Comparison of ENCODE assay signal across 11 cellular contexts in the genomic region with DNA sequence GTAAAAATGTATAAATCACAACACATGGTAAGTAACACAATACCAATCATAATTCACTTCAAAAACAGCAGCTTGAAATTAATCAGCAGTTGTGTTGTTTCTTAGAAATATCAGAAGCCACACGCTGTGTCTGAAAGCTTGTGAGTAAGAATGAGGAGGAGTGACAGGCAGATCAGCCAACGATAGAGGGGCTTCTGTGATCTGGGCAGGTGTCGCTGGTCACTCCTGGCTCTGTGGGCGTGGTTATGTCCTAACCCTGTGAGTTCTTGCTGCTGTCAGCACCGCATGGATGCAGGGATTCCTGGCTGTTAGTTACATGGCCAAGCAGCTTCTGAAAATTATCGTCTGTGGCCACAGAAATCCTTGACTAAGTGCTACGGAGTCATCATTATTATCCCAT.
DNase-seq lines count a peak whose midpoint lies in the region; ATAC-seq and TF ChIP-seq lines count a peak whose summit lies in the region.
"Had no signal": no experiment of that assay in that cellular context is flagged by ENCODE, and none has a peak within 500 bp of the region (broad histone marks: within the 10 kb centered on the region; RNA-seq: fewer than 3 reads in every experiment).

No MANE protein-coding gene starts in this region.

- no peak for TF ChIP-seq CTCF in Calu3 (IDR thresholded peaks at IDR 0.05; ENCODE audit: unreplicated experiment)

- H3K4me1 Mint-ChIP-seq in activated T-cell treated with anti-CD3 and anti-CD28 coated beads, Interleukin-2, amount 50 U/mL, for 4 hours (ENCODE audit: low read depth), result peaks cover 8% of the 10 kb centered on the region
- H3K4me1 Mint-ChIP-seq in activated T-cell treated with anti-CD3 and anti-CD28 coated beads, Interleukin-2, amount 50 U/mL, for 72 hours (ENCODE audit: low read depth), result peaks cover 17% of the 10 kb centered on the region
- H3K4me1 Mint-ChIP-seq in Calu3 (ENCODE audit: low read depth, unreplicated experiment), result no peaks in the 10 kb centered on the region

- H3K27me3 Mint-ChIP-seq in activated T-cell treated with anti-CD3 and anti-CD28 coated beads, Interleukin-2, amount 50 U/mL, for 4 hours (ENCODE audit: low read depth), result no peaks in the 10 kb centered on the region
- no peaks in the 10 kb centered on the region for H3K27me3 Mint-ChIP-seq in activated T-cell treated with anti-CD3 and anti-CD28 coated beads, Interleukin-2, amount 50 U/mL, for 72 hours (ENCODE audit: low read depth)
- no peaks in the 10 kb centered on the region for H3K27me3 Mint-ChIP-seq in Calu3 (ENCODE audit: unreplicated experiment)
- H3K27me3 Mint-ChIP-seq: activated naive CD8-positive, alpha-beta T cell treated with anti-CD3 and anti-CD28 coated beads, Interleukin-2, amount 10 ng/mL, durations not matched to agents 7 days and 5 days; central memory CD8-positive, alpha-beta T cell had no signal

- no TSS peak for BruUV-seq in Calu3 (replicated peaks; lab: Mats Ljungman, UMichigan)

- intact Hi-C loops in Calu3 (cut with micrococcal nuclease; ENCODE audit: unreplicated experiment), result no loop called here

- no peak overlapping the region for H3K4me3 Mint-ChIP-seq in activated T-cell treated with anti-CD3 and anti-CD28 coated beads, Interleukin-2, amount 50 U/mL, for 4 hours
- H3K4me3 Mint-ChIP-seq in activated T-cell treated with anti-CD3 and anti-CD28 coated beads, Interleukin-2, amount 50 U/mL, for 72 hours, result no peak overlapping the region
- H3K4me3 Mint-ChIP-seq in Calu3 (ENCODE audit: low read depth, unreplicated experiment), result no peak overlapping the region
- H3K4me3 Mint-ChIP-seq: activated naive CD8-positive, alpha-beta T cell treated with anti-CD3 and anti-CD28 coated beads, Interleukin-2, amount 10 ng/mL, durations not matched to agents 7 days and 5 days; central memory CD8-positive, alpha-beta T cell had no signal

- DNase-seq in activated T-cell treated with anti-CD3 and anti-CD28 coated beads, Interleukin-2, amount 50 U/mL, for 4 hours, result no peak
- DNase-seq in activated T-cell treated with anti-CD3 and anti-CD28 coated beads, Interleukin-2, amount 50 U/mL, for 1 hour, result no peak
- peak; percentile 27 for DNase-seq in NCI-H1105 treated with DMSO at 0.1 percent for 48 hours (lab: John Stamatoyannopoulos, UW)
- peak; percentile 36 to 37 for DNase-seq in activated T-cell treated with anti-CD3 and anti-CD28 coated beads, Interleukin-2, amount 50 U/mL, for 72 hours
- DNase-seq in renal cortical epithelial cell (ENCODE audit: low read depth), result peak; percentile 29
- no peak for DNase-seq in NCI-H446 treated with DMSO at 0.1 percent for 48 hours (lab: John Stamatoyannopoulos, UW)
- no peak for DNase-seq in Calu3
- no peak for DNase-seq in OCI-M1 (lab: John Stamatoyannopoulos, UW)
- DNase-seq: activated naive CD8-positive, alpha-beta T cell treated with anti-CD3 and anti-CD28 coated beads, Interleukin-2, amount 10 ng/mL, durations not matched to agents 7 days and 5 days had no signal

- ATAC-seq in activated T-cell treated with anti-CD3 and anti-CD28 coated beads, Interleukin-2, amount 50 U/mL, for 4 hours, result peak; percentile 60 to 84
- peak; percentile 85 to 91 for ATAC-seq in activated T-cell treated with anti-CD3 and anti-CD28 coated beads, Interleukin-2, amount 50 U/mL, for 72 hours (replicated peaks in 1 of 2)
- ATAC-seq: gastroesophageal sphincter had no signal

- peaks cover 4% of the 10 kb centered on the region for H3K36me3 Mint-ChIP-seq in activated T-cell treated with anti-CD3 and anti-CD28 coated beads, Interleukin-2, amount 50 U/mL, for 4 hours (ENCODE audit: insufficient read depth)
- H3K36me3 Mint-ChIP-seq in activated T-cell treated with anti-CD3 and anti-CD28 coated beads, Interleukin-2, amount 50 U/mL, for 72 hours (ENCODE audit: insufficient read depth in 2 of 2), result no peaks in the 10 kb centered on the region
- H3K36me3 Mint-ChIP-seq in Calu3 (ENCODE audit: insufficient read depth, unreplicated experiment), result no peaks in the 10 kb centered on the region
- H3K36me3 Mint-ChIP-seq: activated naive CD8-positive, alpha-beta T cell treated with anti-CD3 and anti-CD28 coated beads, Interleukin-2, amount 10 ng/mL, durations not matched to agents 7 days and 5 days had no signal

- CTCF ChIA-PET in Calu3 (lab: Charles Lee), result interaction anchor here (0.6 to 0.7 kb wide), 4 partner anchors 30 to 180 kb away, joined by 3 to 4 read pairs (median 3); no protein-coding TSS in a partner anchor

- H3K9me3 Mint-ChIP-seq in activated T-cell treated with anti-CD3 and anti-CD28 coated beads, Interleukin-2, amount 50 U/mL, for 4 hours, result no peaks in the 10 kb centered on the region
- no peaks in the 10 kb centered on the region for H3K9me3 Mint-ChIP-seq in activated T-cell treated with anti-CD3 and anti-CD28 coated beads, Interleukin-2, amount 50 U/mL, for 72 hours
- no peaks in the 10 kb centered on the region for H3K9me3 Mint-ChIP-seq in Calu3 (ENCODE audit: low read depth, unreplicated experiment)
- H3K9me3 Mint-ChIP-seq: activated naive CD8-positive, alpha-beta T cell treated with anti-CD3 and anti-CD28 coated beads, Interleukin-2, amount 10 ng/mL, durations not matched to agents 7 days and 5 days; central memory CD8-positive, alpha-beta T cell had no signal

- H3K27ac Mint-ChIP-seq in activated T-cell treated with anti-CD3 and anti-CD28 coated beads, Interleukin-2, amount 50 U/mL, for 72 hours, result no peak overlapping the region
- no peak overlapping the region for H3K27ac Mint-ChIP-seq in Calu3 (ENCODE audit: unreplicated experiment)
- H3K27ac Mint-ChIP-seq: activated naive CD8-positive, alpha-beta T cell treated with anti-CD3 and anti-CD28 coated beads, Interleukin-2, amount 10 ng/mL, durations not matched to agents 7 days and 5 days had no signal

Comparison
In these comparisons a context has a peak if more than half of its experiments do, and no peak if none do; other contexts are left out.
1. DNase-seq: peak in NCI-H1105 treated with DMSO at 0.1 percent for 48 hours (single experiment), activated T-cell treated with anti-CD3 and anti-CD28 coated beads, Interleukin-2, amount 50 U/mL, for 72 hours (2 of 2) and renal cortical epithelial cell (single experiment); none in activated T-cell treated with anti-CD3 and anti-CD28 coated beads, Interleukin-2, amount 50 U/mL, for 4 hours (single experiment), activated T-cell treated with anti-CD3 and anti-CD28 coated beads, Interleukin-2, amount 50 U/mL, for 1 hour (single experiment), NCI-H446 treated with DMSO at 0.1 percent for 48 hours (single experiment), Calu3 (single experiment) and OCI-M1 (single experiment).